In the genomic region with DNA sequence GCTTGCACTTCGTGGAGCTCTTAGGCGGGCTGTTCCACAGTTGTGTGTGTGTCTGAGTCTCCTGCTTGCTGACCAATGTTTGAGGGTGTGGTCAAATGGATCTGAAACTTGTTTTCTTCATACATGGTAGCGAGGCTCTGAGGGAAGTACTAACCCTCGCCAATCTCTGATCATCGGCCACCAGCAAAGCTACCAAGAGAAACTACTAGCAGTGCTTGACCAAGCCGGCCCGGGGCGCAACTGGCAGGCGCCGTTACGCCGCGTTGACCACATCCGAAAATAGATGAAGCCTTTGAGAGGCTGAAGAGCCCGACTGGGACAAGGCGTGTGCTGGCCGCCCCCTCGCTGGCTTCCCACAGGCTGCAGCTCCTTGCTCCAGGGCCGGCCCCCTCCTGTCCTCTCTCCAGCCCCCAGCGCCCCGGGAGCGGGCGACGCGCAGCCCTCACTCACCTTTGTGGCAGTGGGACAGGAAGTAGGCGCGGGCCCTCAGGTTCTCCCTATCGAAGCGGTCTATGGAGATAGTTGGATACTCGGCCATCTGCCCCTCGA, we compare ENCODE assay signal across 1 cellular context.
A peak's percentile ranks its signal among the peaks of the same experiment; 100 is the strongest.
TF ChIP-seq lines count a peak whose summit lies in the region.

No MANE protein-coding gene starts in this region.

TF ChIP-seq in HepG2, 621 proteins besides CTCF, POLR2A, EP300 and RAD21 (continues in another document):
- TF ChIP-seq, protein P1, sequence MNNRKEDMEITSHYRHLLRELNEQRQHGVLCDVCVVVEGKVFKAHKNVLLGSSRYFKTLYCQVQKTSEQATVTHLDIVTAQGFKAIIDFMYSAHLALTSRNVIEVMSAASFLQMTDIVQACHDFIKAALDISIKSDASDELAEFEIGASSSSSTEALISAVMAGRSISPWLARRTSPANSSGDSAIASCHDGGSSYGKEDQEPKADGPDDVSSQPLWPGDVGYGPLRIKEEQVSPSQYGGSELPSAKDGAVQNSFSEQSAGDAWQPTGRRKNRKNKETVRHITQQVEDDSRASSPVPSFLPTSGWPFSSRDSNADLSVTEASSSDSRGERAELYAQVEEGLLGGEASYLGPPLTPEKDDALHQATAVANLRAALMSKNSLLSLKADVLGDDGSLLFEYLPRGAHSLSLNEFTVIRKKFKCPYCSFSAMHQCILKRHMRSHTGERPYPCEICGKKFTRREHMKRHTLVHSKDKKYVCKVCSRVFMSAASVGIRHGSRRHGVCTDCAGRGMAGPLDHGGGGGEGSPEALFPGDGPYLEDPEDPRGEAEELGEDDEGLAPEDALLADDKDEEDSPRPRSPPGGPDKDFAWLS (CRISPR knock-in tag; IDR thresholded peaks at IDR 0.05; ENCODE audit: borderline replicate concordance): peak; percentile 51; the same call in 1 of the 2 replicates
- TF ChIP-seq ZNF430 (CRISPR knock-in tag; IDR thresholded peaks at IDR 0.05): no peak
- no peak for TF ChIP-seq ZNF775 (CRISPR knock-in tag; IDR thresholded peaks at IDR 0.05; ENCODE audit: borderline replicate concordance)
- TF ChIP-seq ZSCAN25 (CRISPR knock-in tag; IDR thresholded peaks at IDR 0.05): 0 out of 2 replicates have a peak, but pooled peaks have one; percentile 8
- TF ChIP-seq, protein P2, sequence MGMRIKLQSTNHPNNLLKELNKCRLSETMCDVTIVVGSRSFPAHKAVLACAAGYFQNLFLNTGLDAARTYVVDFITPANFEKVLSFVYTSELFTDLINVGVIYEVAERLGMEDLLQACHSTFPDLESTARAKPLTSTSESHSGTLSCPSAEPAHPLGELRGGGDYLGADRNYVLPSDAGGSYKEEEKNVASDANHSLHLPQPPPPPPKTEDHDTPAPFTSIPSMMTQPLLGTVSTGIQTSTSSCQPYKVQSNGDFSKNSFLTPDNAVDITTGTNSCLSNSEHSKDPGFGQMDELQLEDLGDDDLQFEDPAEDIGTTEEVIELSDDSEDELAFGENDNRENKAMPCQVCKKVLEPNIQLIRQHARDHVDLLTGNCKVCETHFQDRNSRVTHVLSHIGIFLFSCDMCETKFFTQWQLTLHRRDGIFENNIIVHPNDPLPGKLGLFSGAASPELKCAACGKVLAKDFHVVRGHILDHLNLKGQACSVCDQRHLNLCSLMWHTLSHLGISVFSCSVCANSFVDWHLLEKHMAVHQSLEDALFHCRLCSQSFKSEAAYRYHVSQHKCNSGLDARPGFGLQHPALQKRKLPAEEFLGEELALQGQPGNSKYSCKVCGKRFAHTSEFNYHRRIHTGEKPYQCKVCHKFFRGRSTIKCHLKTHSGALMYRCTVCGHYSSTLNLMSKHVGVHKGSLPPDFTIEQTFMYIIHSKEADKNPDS (CRISPR knock-in tag; IDR thresholded peaks at IDR 0.05): 0 out of 2 replicates have a peak, but pooled peaks have one; percentile 5
- TF ChIP-seq, protein P3, sequence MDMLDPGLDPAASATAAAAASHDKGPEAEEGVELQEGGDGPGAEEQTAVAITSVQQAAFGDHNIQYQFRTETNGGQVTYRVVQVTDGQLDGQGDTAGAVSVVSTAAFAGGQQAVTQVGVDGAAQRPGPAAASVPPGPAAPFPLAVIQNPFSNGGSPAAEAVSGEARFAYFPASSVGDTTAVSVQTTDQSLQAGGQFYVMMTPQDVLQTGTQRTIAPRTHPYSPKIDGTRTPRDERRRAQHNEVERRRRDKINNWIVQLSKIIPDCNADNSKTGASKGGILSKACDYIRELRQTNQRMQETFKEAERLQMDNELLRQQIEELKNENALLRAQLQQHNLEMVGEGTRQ (IDR thresholded peaks at IDR 0.05; ENCODE audit: low read depth, low read length): no peak
- TF ChIP-seq, protein P3 (CRISPR knock-in tag; IDR thresholded peaks at IDR 0.05; ENCODE audit: borderline replicate concordance): no peak
- no peak for TF ChIP-seq ZNF567 (CRISPR knock-in tag; IDR thresholded peaks at IDR 0.05; ENCODE audit: borderline replicate concordance)
- no peak for TF ChIP-seq MAFK (conservative IDR thresholded peaks at IDR 0.05 in 1 of 2, IDR thresholded peaks at IDR 0.05 in 1 of 2; ENCODE audit: low read length in 2 of 2)
- no peak for TF ChIP-seq ARNT (IDR thresholded peaks at IDR 0.05)
- no peak for TF ChIP-seq KLF11 (CRISPR knock-in tag; IDR thresholded peaks at IDR 0.05)
- TF ChIP-seq PPARG (CRISPR knock-in tag; conservative IDR thresholded peaks at IDR 0.05): no peak
- TF ChIP-seq GATAD1 (CRISPR knock-in tag; IDR thresholded peaks at IDR 0.05): no peak
- TF ChIP-seq ZNF790 (CRISPR knock-in tag; IDR thresholded peaks at IDR 0.05; ENCODE audit: borderline replicate concordance): no peak
- no peak for TF ChIP-seq ZNF225 (CRISPR knock-in tag; IDR thresholded peaks at IDR 0.05)
- TF ChIP-seq ZNF510 (CRISPR knock-in tag; IDR thresholded peaks at IDR 0.05; ENCODE audit: low read depth): no peak
- TF ChIP-seq, protein P4, sequence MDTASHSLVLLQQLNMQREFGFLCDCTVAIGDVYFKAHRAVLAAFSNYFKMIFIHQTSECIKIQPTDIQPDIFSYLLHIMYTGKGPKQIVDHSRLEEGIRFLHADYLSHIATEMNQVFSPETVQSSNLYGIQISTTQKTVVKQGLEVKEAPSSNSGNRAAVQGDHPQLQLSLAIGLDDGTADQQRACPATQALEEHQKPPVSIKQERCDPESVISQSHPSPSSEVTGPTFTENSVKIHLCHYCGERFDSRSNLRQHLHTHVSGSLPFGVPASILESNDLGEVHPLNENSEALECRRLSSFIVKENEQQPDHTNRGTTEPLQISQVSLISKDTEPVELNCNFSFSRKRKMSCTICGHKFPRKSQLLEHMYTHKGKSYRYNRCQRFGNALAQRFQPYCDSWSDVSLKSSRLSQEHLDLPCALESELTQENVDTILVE (CRISPR knock-in tag; IDR thresholded peaks at IDR 0.05): no peak
- TF ChIP-seq AGO2 (optimal IDR thresholded peaks at IDR 0.05; ENCODE audit: low read depth, low read length): peak; percentile 39
- TF ChIP-seq, protein P5, sequence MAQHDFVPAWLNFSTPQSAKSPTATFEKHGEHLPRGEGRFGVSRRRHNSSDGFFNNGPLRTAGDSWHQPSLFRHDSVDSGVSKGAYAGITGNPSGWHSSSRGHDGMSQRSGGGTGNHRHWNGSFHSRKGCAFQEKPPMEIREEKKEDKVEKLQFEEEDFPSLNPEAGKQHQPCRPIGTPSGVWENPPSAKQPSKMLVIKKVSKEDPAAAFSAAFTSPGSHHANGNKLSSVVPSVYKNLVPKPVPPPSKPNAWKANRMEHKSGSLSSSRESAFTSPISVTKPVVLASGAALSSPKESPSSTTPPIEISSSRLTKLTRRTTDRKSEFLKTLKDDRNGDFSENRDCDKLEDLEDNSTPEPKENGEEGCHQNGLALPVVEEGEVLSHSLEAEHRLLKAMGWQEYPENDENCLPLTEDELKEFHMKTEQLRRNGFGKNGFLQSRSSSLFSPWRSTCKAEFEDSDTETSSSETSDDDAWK (CRISPR knock-in tag; IDR thresholded peaks at IDR 0.05): no peak
- TF ChIP-seq, protein P6, sequence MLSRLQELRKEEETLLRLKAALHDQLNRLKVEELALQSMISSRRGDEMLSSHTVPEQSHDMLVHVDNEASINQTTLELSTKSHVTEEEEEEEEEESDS (CRISPR knock-in tag; IDR thresholded peaks at IDR 0.05; ENCODE audit: borderline replicate concordance): no peak
- TF ChIP-seq ZFP90 (CRISPR knock-in tag; IDR thresholded peaks at IDR 0.05; ENCODE audit: borderline replicate concordance): 0 out of 2 replicates have a peak, but pooled peaks have one; percentile 68
- TF ChIP-seq, protein P7, sequence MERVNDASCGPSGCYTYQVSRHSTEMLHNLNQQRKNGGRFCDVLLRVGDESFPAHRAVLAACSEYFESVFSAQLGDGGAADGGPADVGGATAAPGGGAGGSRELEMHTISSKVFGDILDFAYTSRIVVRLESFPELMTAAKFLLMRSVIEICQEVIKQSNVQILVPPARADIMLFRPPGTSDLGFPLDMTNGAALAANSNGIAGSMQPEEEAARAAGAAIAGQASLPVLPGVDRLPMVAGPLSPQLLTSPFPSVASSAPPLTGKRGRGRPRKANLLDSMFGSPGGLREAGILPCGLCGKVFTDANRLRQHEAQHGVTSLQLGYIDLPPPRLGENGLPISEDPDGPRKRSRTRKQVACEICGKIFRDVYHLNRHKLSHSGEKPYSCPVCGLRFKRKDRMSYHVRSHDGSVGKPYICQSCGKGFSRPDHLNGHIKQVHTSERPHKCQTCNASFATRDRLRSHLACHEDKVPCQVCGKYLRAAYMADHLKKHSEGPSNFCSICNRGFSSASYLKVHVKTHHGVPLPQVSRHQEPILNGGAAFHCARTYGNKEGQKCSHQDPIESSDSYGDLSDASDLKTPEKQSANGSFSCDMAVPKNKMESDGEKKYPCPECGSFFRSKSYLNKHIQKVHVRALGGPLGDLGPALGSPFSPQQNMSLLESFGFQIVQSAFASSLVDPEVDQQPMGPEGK (CRISPR knock-in tag; IDR thresholded peaks at IDR 0.05): peak; percentile 70; the same call in 1 of the 2 replicates
- TF ChIP-seq ZNF598 (CRISPR knock-in tag; IDR thresholded peaks at IDR 0.05; ENCODE audit: borderline replicate concordance): peak; percentile 80; the same call in 1 of the 2 replicates
- TF ChIP-seq MLLT10 (CRISPR knock-in tag; IDR thresholded peaks at IDR 0.05): 0 out of 2 replicates have a peak, but pooled peaks have one; percentile 39
- TF ChIP-seq NFIB (CRISPR knock-in tag; IDR thresholded peaks at IDR 0.05; ENCODE audit: borderline replicate concordance): no peak
- 0 out of 2 replicates have a peak, but pooled peaks have one; percentile 16 for TF ChIP-seq ZKSCAN8 (CRISPR knock-in tag; IDR thresholded peaks at IDR 0.05; ENCODE audit: borderline replicate concordance)
- TF ChIP-seq, protein P8, sequence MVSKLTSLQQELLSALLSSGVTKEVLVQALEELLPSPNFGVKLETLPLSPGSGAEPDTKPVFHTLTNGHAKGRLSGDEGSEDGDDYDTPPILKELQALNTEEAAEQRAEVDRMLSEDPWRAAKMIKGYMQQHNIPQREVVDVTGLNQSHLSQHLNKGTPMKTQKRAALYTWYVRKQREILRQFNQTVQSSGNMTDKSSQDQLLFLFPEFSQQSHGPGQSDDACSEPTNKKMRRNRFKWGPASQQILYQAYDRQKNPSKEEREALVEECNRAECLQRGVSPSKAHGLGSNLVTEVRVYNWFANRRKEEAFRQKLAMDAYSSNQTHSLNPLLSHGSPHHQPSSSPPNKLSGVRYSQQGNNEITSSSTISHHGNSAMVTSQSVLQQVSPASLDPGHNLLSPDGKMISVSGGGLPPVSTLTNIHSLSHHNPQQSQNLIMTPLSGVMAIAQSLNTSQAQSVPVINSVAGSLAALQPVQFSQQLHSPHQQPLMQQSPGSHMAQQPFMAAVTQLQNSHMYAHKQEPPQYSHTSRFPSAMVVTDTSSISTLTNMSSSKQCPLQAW (CRISPR knock-in tag; IDR thresholded peaks at IDR 0.05): 0 out of 2 replicates have a peak, but pooled peaks have one; percentile 3
- TF ChIP-seq ZMYM3 (CRISPR knock-in tag; IDR thresholded peaks at IDR 0.05): no peak
- TF ChIP-seq, protein P9, sequence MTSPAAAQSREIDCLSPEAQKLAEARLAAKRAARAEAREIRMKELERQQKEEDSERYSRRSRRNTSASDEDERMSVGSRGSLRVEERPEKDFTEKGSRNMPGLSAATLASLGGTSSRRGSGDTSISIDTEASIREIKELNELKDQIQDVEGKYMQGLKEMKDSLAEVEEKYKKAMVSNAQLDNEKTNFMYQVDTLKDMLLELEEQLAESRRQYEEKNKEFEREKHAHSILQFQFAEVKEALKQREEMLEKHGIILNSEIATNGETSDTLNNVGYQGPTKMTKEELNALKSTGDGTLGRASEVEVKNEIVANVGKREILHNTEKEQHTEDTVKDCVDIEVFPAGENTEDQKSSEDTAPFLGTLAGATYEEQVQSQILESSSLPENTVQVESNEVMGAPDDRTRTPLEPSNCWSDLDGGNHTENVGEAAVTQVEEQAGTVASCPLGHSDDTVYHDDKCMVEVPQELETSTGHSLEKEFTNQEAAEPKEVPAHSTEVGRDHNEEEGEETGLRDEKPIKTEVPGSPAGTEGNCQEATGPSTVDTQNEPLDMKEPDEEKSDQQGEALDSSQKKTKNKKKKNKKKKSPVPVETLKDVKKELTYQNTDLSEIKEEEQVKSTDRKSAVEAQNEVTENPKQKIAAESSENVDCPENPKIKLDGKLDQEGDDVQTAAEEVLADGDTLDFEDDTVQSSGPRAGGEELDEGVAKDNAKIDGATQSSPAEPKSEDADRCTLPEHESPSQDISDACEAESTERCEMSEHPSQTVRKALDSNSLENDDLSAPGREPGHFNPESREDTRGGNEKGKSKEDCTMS (CRISPR knock-in tag; conservative IDR thresholded peaks at IDR 0.05): no peak
- TF ChIP-seq ISL2 (CRISPR knock-in tag; IDR thresholded peaks at IDR 0.05): peak; percentile 17; the same call in 1 of the 2 replicates
- TF ChIP-seq REL (CRISPR knock-in tag; conservative IDR thresholded peaks at IDR 0.05): no peak
- TF ChIP-seq HNRNPUL1 (IDR thresholded peaks at IDR 0.05; ENCODE audit: low read depth, low read length): no peak
- no peak for TF ChIP-seq ZFAT (CRISPR knock-in tag; conservative IDR thresholded peaks at IDR 0.05)
- TF ChIP-seq ZFP36L2 (CRISPR knock-in tag; IDR thresholded peaks at IDR 0.05): no peak
- TF ChIP-seq, protein P10, sequence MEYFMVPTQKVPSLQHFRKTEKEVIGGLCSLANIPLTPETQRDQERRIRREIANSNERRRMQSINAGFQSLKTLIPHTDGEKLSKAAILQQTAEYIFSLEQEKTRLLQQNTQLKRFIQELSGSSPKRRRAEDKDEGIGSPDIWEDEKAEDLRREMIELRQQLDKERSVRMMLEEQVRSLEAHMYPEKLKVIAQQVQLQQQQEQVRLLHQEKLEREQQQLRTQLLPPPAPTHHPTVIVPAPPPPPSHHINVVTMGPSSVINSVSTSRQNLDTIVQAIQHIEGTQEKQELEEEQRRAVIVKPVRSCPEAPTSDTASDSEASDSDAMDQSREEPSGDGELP (IDR thresholded peaks at IDR 0.05; ENCODE audit: borderline replicate concordance, low read depth): 0 out of 2 replicates have a peak, but pooled peaks have one; percentile 7
- TF ChIP-seq ZSCAN20 (CRISPR knock-in tag; IDR thresholded peaks at IDR 0.05; ENCODE audit: borderline replicate concordance): peak; percentile 68; the same call in 1 of the 2 replicates
- no peak for TF ChIP-seq DMAP1 (CRISPR knock-in tag; IDR thresholded peaks at IDR 0.05)
- TF ChIP-seq ZNF629 (CRISPR knock-in tag; conservative IDR thresholded peaks at IDR 0.05): no peak
